ENCODE assay signal across 1 cellular context in the genomic region with DNA sequence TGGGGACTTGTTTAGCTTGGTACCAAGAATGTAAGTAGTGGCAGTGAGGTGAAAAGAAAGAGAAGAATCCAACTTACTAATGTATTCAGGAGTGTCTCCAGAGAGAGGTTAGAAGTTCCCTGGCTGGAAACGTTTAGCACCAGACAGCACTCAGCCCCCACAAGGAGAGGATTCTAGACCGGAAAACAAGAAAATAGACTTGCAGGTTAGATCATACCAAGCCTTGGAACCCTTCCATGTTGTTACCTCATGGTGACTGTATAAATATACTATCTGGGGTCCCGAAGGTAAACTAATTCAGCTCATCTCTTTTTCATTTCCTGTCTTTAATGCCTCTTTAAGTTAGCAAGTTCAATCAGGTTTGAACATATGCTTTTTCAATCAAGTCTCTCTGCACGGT.
TF ChIP-seq lines count a peak whose summit lies in the region.

No MANE protein-coding gene starts in this region.

TF ChIP-seq in IMR-90, 13 proteins besides CTCF, POLR2A, EP300 and RAD21 (continued from another document):
- TF ChIP-seq CEBPB (IDR thresholded peaks at IDR 0.05; ENCODE audit: low read depth, low read length): no peak
- no peak for TF ChIP-seq RFX5 (IDR thresholded peaks at IDR 0.05; ENCODE audit: low read depth, low read length)
- no peak for TF ChIP-seq CHD1 (IDR thresholded peaks at IDR 0.05; ENCODE audit: low read depth, low read length)
- TF ChIP-seq, protein P1, sequence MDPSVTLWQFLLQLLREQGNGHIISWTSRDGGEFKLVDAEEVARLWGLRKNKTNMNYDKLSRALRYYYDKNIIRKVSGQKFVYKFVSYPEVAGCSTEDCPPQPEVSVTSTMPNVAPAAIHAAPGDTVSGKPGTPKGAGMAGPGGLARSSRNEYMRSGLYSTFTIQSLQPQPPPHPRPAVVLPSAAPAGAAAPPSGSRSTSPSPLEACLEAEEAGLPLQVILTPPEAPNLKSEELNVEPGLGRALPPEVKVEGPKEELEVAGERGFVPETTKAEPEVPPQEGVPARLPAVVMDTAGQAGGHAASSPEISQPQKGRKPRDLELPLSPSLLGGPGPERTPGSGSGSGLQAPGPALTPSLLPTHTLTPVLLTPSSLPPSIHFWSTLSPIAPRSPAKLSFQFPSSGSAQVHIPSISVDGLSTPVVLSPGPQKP (IDR thresholded peaks at IDR 0.05; ENCODE audit: borderline replicate concordance, low read depth, low read length): no peak
- no peak for TF ChIP-seq MAZ (IDR thresholded peaks at IDR 0.05; ENCODE audit: borderline replicate concordance, low read depth, low read length)
- no peak for TF ChIP-seq MXI1 (IDR thresholded peaks at IDR 0.05; ENCODE audit: borderline replicate concordance, low read depth, low read length)
- no peak for TF ChIP-seq FOS (IDR thresholded peaks at IDR 0.05; ENCODE audit: low read depth, low read length)
- no peak for TF ChIP-seq BHLHE40 (IDR thresholded peaks at IDR 0.05; ENCODE audit: low read depth, low read length)
- no peak for TF ChIP-seq RCOR1 (IDR thresholded peaks at IDR 0.05; ENCODE audit: insufficient replicate concordance, low read length)
- TF ChIP-seq NFE2L2 (IDR thresholded peaks at IDR 0.05; ENCODE audit: low read depth, low read length): no peak
- TF ChIP-seq MAFK (IDR thresholded peaks at IDR 0.05; ENCODE audit: low read depth, low read length): no peak
TF ChIP-seq in IMR-90: peak in this region for 0.
